ENCODE assay signal across 8 cellular contexts in the genomic region with DNA sequence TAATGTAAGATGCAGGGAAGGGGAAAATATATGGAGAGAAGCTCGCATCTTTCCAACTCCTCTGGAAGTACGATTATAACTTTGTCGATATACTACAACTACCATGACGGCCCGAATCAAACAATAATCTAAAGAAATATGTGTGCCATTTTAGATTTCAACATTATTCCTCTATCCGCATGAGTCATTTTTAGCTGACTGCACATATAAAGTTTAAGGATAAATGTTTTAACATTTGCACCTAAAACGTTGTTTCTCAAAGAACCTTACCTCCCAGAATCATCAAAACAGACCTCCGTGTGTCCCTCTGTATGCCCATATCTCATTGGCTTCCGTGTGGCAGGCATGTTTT. TPM values are rescaled to one million over a fixed set of nuclear protein-coding genes. Genes with fewer than 3 reads are reported as not detected.
A peak's percentile ranks its signal among the peaks of the same experiment; 100 is the strongest.
DNase-seq lines count a peak whose midpoint lies in the region; ATAC-seq, FAIRE-seq and TF ChIP-seq lines count a peak whose summit lies in the region.

No MANE protein-coding gene starts in this region.

- H3K4ac ChIP-seq in mesendoderm (ENCODE audit: low read depth, low read length) = no peak overlapping the region

- intact Hi-C loops in Right ventricle myocardium inferior (cut with DNase I) (no loop called here), GM12878 (cut with micrococcal nuclease; ENCODE audit: unreplicated experiment) (loop anchor here (5.0 kb wide), 1 partner anchor 124 kb away; a partner anchor contains a TSS), uterus (cut with DNase I; ENCODE audit: low total_unique reads) (no loop called here)

- ATAC-seq in Right ventricle myocardium inferior (no peak), GM12878 (no peak), HG03521 (IDR thresholded peaks at IDR 0.05; ENCODE audit: unreplicated experiment) (no peak)

- no peaks in the 10 kb centered on the region for H4K20me1 ChIP-seq in GM12878 (ENCODE audit: control insufficient read depth, insufficient read depth)

- no peaks in the 10 kb centered on the region for H3K36me3 ChIP-seq in cardiac muscle cell
- H3K36me3 ChIP-seq in GM12878 (ENCODE audit: control insufficient read depth in 2 of 2, insufficient read depth in 2 of 2, low read length in 1 of 2) = peaks cover 0 to 4% of the 10 kb centered on the region in 2 experiments; a peak in 1 of 4 replicates
- H3K36me3 ChIP-seq in mesendoderm (ENCODE audit: control insufficient read depth, insufficient read depth, low read length) = no peaks in the 10 kb centered on the region
- no peaks in the 10 kb centered on the region for H3K36me3 ChIP-seq in uterus

- peak overlapping the region; percentile 91 for H2AFZ ChIP-seq in GM12878 (ENCODE audit: control insufficient read depth, low read depth, low read length)

- H3K9me3 ChIP-seq in cardiac muscle cell (ENCODE audit: low read depth) (no peaks in the 10 kb centered on the region), GM12878 (replicated peaks; ENCODE audit: control insufficient read depth, insufficient read depth, low read length) (no peaks in the 10 kb centered on the region), uterus (no peaks in the 10 kb centered on the region)

- no TSS peak for BruUV-seq in GM12878 (replicated peaks; lab: Mats Ljungman, UMichigan)

- CTCF ChIA-PET in GM12878 (lab: Yijun Ruan, JAX) = interaction anchor here (1.1 to 7.3 kb wide), 4 partner anchors 12 to 51 kb away, joined by 3 to 44 read pairs (median 6); a partner anchor contains a TSS

- peak overlapping the region; percentile 99 for H3K56ac ChIP-seq in mesendoderm (ENCODE audit: low read length)

- RAD21 ChIA-PET in GM12878 (lab: Charles Lee; ENCODE audit: unreplicated experiment) = interaction anchor here (0.6 to 6.1 kb wide), 7 partner anchors 18 to 163 kb away, joined by 3 to 68 read pairs (median 4); a partner anchor contains a TSS

- 0% methylated on average over 9 of the region's 9 CpGs for WGBS in GM12878 (ENCODE audit: insufficient coverage, insufficient replicate concordance, low lambda C conversion rate, missing lambda C conversion rate)
- no CpG with 5 or more reads among the region's 9 CpGs for WGBS in mesendoderm (ENCODE audit: extremely low coverage, insufficient coverage, low lambda C conversion rate)

- FAIRE-seq in GM12878 (lab: Jason Lieb, UNC) = no peak

- no peak overlapping the region for H3K23ac ChIP-seq in mesendoderm (ENCODE audit: low read length)

- H3K18ac ChIP-seq in mesendoderm (ENCODE audit: low read length) = peak overlapping the region; percentile 11

- H3K79me1 ChIP-seq in mesendoderm (ENCODE audit: low read length) = peaks cover 2% of the 10 kb centered on the region

- H3K4me3 ChIP-seq in cardiac muscle cell (peak overlapping the region; percentile 62), GM12878 (peak overlapping the region; percentile 78), mesendoderm (ENCODE audit: low read length) (peak overlapping the region; percentile 86), uterus (peak overlapping the region; percentile 59 to 60)

- no peak for TF ChIP-seq EP300 in GM12878 (IDR thresholded peaks at IDR 0.05; ENCODE audit: borderline replicate concordance in 1 of 2, control insufficient read depth in 1 of 2, low read depth in 2 of 2, low read length in 2 of 2)

- POLR2A ChIA-PET in GM12878 (lab: Charles Lee) = interaction anchor here (0.6 to 2.8 kb wide), 12 partner anchors 11 to 145 kb away, joined by 3 to 14 read pairs (median 3); a partner anchor contains a TSS

- no peak overlapping the region for H2BK15ac ChIP-seq in mesendoderm (replicated peaks; ENCODE audit: low read depth)

- H3K27ac ChIP-seq in cardiac muscle cell (peak overlapping the region; percentile 47), GM12878 (ENCODE audit: control insufficient read depth, insufficient read depth) (peak overlapping the region; percentile 91), mesendoderm (ENCODE audit: low read depth, low read length) (peak overlapping the region; percentile 18), uterus (peak overlapping the region; percentile 72 to 84)

- H3K4me2 ChIP-seq in GM12878 (ENCODE audit: control insufficient read depth, insufficient read depth) (peak overlapping the region; percentile 76), mesendoderm (ENCODE audit: low read length) (peak overlapping the region; percentile 19)

- SMC1A ChIA-PET in GM12878 (lab: Charles Lee; ENCODE audit: uncharacterized antibody, unreplicated experiment) = interaction anchor here (0.6 to 2.5 kb wide), 8 partner anchors 11 to 253 kb away, joined by 3 to 18 read pairs (median 4); no protein-coding TSS in a partner anchor

- in situ Hi-C loops in GM12878 (cut with MboI) = no loop called here

- no peak overlapping the region for H4K5ac ChIP-seq in mesendoderm (ENCODE audit: low read length)

- H2BK5ac ChIP-seq in mesendoderm (ENCODE audit: low read length) = peak overlapping the region; percentile 76

- H3K9ac ChIP-seq in GM12878 (ENCODE audit: control insufficient read depth, insufficient read depth, low read length) = peak overlapping the region; percentile 94
- H3K9ac ChIP-seq in mesendoderm (ENCODE audit: low read length) = peak overlapping the region; percentile 98

- TF ChIP-seq CTCF in cardiac muscle cell (IDR thresholded peaks at IDR 0.05; ENCODE audit: low read depth, low read length) (no peak), GM12878 (IDR thresholded peaks at IDR 0.05 in 2 of 3, conservative IDR thresholded peaks at IDR 0.05 in 1 of 3; ENCODE audit: control insufficient read depth in 2 of 3, extremely low read depth in 1 of 3, insufficient read depth in 1 of 3, low read depth in 3 of 3, low read length in 3 of 3) (no peak), uterus (IDR thresholded peaks at IDR 0.05) (no peak)

- TF ChIP-seq RAD21 in GM12878 (IDR thresholded peaks at IDR 0.05; ENCODE audit: insufficient read depth, low read depth, low read length) = no peak

- H2AK5ac ChIP-seq in mesendoderm (ENCODE audit: low read length) = no peak overlapping the region

- H3K79me2 ChIP-seq in GM12878 (ENCODE audit: control insufficient read depth, insufficient read depth, low read length) (peaks cover 69% of the 10 kb centered on the region), mesendoderm (ENCODE audit: control insufficient read depth, insufficient read depth, low read length) (peaks cover 38% of the 10 kb centered on the region)

- no peak overlapping the region for H4K8ac ChIP-seq in mesendoderm (ENCODE audit: low read depth, low read length)

- DNase-seq in cardiac muscle cell (ENCODE audit: low read depth in 1 of 2, low spot score in 1 of 2) (no peak), Right ventricle myocardium inferior (ENCODE audit: missing footprints) (no peak), GM12878 (ENCODE audit: low read depth, low spot score) (no peak), mesendoderm (no peak), uterus (no peak), NK-92 (lab: John Stamatoyannopoulos, UW; ENCODE audit: unreplicated experiment) (no peak), NCI-H2081 treated with DMSO at 0.1 percent for 48 hours (lab: John Stamatoyannopoulos, UW) (no peak)

- H3K4me1 ChIP-seq in cardiac muscle cell (ENCODE audit: low read depth) (peaks cover 28% of the 10 kb centered on the region), GM12878 (ENCODE audit: control insufficient read depth, insufficient read depth, low read length) (no peaks in the 10 kb centered on the region), mesendoderm (ENCODE audit: control insufficient read depth, low read depth, low read length) (peaks cover 5% of the 10 kb centered on the region), uterus (peaks cover 3 to 13% of the 10 kb centered on the region in 2 donors)

- H3K27me3 ChIP-seq in cardiac muscle cell (no peaks in the 10 kb centered on the region), GM12878 (replicated peaks in 1 of 2; ENCODE audit: control insufficient read depth in 2 of 2, insufficient read depth in 2 of 2, low read length in 1 of 2) (no peaks in the 10 kb centered on the region), mesendoderm (ENCODE audit: insufficient read depth, low read length, poor library complexity) (no peaks in the 10 kb centered on the region), uterus (no peaks in the 10 kb centered on the region)

- TF ChIP-seq POLR2A in GM12878 (IDR thresholded peaks at IDR 0.05; ENCODE audit: low read depth, low read length) = no peak
- no peak for TF ChIP-seq POLR2A in uterus (IDR thresholded peaks at IDR 0.05)

- H2BK120ac ChIP-seq in mesendoderm (ENCODE audit: low read depth, low read length) = no peak overlapping the region

RNA-seq across cellular contexts. Expression of a gene that starts 0.5 kb away (rescaled TPM):
- total RNA-seq in cardiac muscle cell (4.9 and 5.4 TPM in 2 replicates), Right ventricle myocardium inferior (1.9 TPM), GM12878 (2014; rRNA removed) (21.9 and 25.7 TPM in 2 replicates), GM12878 (2014; rRNA removed; fragmentation: Illumina TruSeq; extraction: Trizol) (32.7 and 33.5 TPM in 2 replicates), GM12878 (2021) (37.9 and 38.7 TPM in 2 replicates), uterus (10 to 100 TPM in 1 of 4 donors, 1 to 10 TPM in 2, under 1 TPM in 1; 0.51 to 20.0 (median 3.1) TPM)
- polyA plus RNA-seq in cardiac muscle cell (7.4 and 8.4 TPM in 2 replicates), GM12878 (2011; rRNA removed) (34.2 and 57.1 TPM in 2 replicates), GM12878 (2014; fragmentation: Illumina TruSeq; extraction: Trizol) (31.8 and 32.9 TPM in 2 replicates), GM12878 (2014; fragmentation: Nextera tagmentation; extraction: Ambion mirVana) (10 to 100 TPM; 11.3 to 14.8 TPM), GM12878 (2014; rRNA removed) (14.8 and 17.8 TPM in 2 replicates), GM12878 (2016; fragmentation: Nextera tagmentation; extraction: Ambion mirVana) (10 to 100 TPM; 46.3 to 50.5 TPM)
- total RNA-seq in GM12878 (2013; cell fraction: nucleolus; rRNA removed) = 31.5 and 31.8 TPM in 2 replicates
- polyA plus RNA-seq in GM12878 (2011; ENCODE audit: low read depth) = 5.4 TPM
- polyA plus RNA-seq in GM12878 (2011; cell fraction: cytosol; rRNA removed) = 11.1 and 11.2 TPM in 2 replicates
- polyA plus RNA-seq in GM12878 (2011; cell fraction: nucleus; rRNA removed) = 13.5 and 17.7 TPM in 2 replicates
- 8.7 and 13.4 TPM in 2 replicates for polyA plus RNA-seq in GM12878 (2012)
- 35.6 and 56.1 TPM in 2 replicates for polyA minus RNA-seq in GM12878 (2011; rRNA and poly(A)+ RNA removed)
- polyA minus RNA-seq in GM12878 (2011; cell fraction: cytosol; rRNA and poly(A)+ RNA removed) = 12.8 and 16.4 TPM in 2 replicates
- 14.1 and 21.7 TPM in 2 replicates for polyA minus RNA-seq in GM12878 (2011; cell fraction: nucleus; rRNA and poly(A)+ RNA removed)
- polyA plus RNA-seq in mesendoderm (2013, experiment 1 of 2) = 23.4 TPM
- 22.4 TPM for polyA plus RNA-seq in mesendoderm (2013, experiment 2 of 2)

RNA-seq across cellular contexts. Expression of a gene that starts 0.6 kb away (rescaled TPM):
- total RNA-seq in cardiac muscle cell (6.0 and 8.5 TPM in 2 replicates), Right ventricle myocardium inferior (14.0 TPM), GM12878 (2014; rRNA removed) (20.5 and 25.8 TPM in 2 replicates), GM12878 (2014; rRNA removed; fragmentation: Illumina TruSeq; extraction: Trizol) (30.6 and 31.0 TPM in 2 replicates), GM12878 (2021) (27.9 and 31.5 TPM in 2 replicates), uterus (10 to 100 TPM; 10.2 to 36.4 (median 22.4) TPM)
- polyA plus RNA-seq in cardiac muscle cell (6.5 and 8.4 TPM in 2 replicates), GM12878 (2011; rRNA removed) (25.1 and 35.7 TPM in 2 replicates), GM12878 (2014; fragmentation: Illumina TruSeq; extraction: Trizol) (23.7 and 30.9 TPM in 2 replicates), GM12878 (2014; fragmentation: Nextera tagmentation; extraction: Ambion mirVana) (1 to 10 TPM; 5.7 to 7.6 TPM), GM12878 (2014; rRNA removed) (13.2 and 14.7 TPM in 2 replicates), GM12878 (2016; fragmentation: Nextera tagmentation; extraction: Ambion mirVana) (10 to 100 TPM; 18.4 to 21.0 TPM)
- 39.6 and 43.0 TPM in 2 replicates for total RNA-seq in GM12878 (2013; cell fraction: nucleolus; rRNA removed)
- polyA plus RNA-seq in GM12878 (2011; ENCODE audit: low read depth) = 4.6 TPM
- 9.1 and 9.8 TPM in 2 replicates for polyA plus RNA-seq in GM12878 (2011; cell fraction: cytosol; rRNA removed)
- polyA plus RNA-seq in GM12878 (2011; cell fraction: nucleus; rRNA removed) = 8.7 and 10.7 TPM in 2 replicates
- 9.8 and 10.4 TPM in 2 replicates for polyA plus RNA-seq in GM12878 (2012)
- polyA minus RNA-seq in GM12878 (2011; rRNA and poly(A)+ RNA removed) = 12.7 and 22.1 TPM in 2 replicates
- polyA minus RNA-seq in GM12878 (2011; cell fraction: cytosol; rRNA and poly(A)+ RNA removed) = 7.1 and 7.3 TPM in 2 replicates
- 7.1 and 22.7 TPM in 2 replicates for polyA minus RNA-seq in GM12878 (2011; cell fraction: nucleus; rRNA and poly(A)+ RNA removed)
- polyA plus RNA-seq in mesendoderm (2013, experiment 1 of 2) = 10.3 TPM
- 10.3 TPM for polyA plus RNA-seq in mesendoderm (2013, experiment 2 of 2)

RNA-seq across cellular contexts. Expression of a gene that starts 25.0 kb away (rescaled TPM):
- total RNA-seq in cardiac muscle cell (79.6 and 83.5 TPM in 2 replicates), Right ventricle myocardium inferior (65.0 TPM), GM12878 (2014; rRNA removed) (37.7 and 44.6 TPM in 2 replicates), GM12878 (2014; rRNA removed; fragmentation: Illumina TruSeq; extraction: Trizol) (48.9 and 50.4 TPM in 2 replicates), GM12878 (2021) (101 and 105 TPM in 2 replicates), uterus (10 to 100 TPM in 3 of 4 donors, 1 to 10 TPM in 1; 8.5 to 88.7 (median 27.9) TPM)
- polyA plus RNA-seq in cardiac muscle cell (97.7 and 104 TPM in 2 replicates), GM12878 (2011; rRNA removed) (52.8 and 80.1 TPM in 2 replicates), GM12878 (2014; fragmentation: Illumina TruSeq; extraction: Trizol) (68.5 and 90.1 TPM in 2 replicates), GM12878 (2014; fragmentation: Nextera tagmentation; extraction: Ambion mirVana) (10 to 100 TPM; 55.7 to 66.0 TPM), GM12878 (2014; rRNA removed) (54.2 and 58.1 TPM in 2 replicates), GM12878 (2016; fragmentation: Nextera tagmentation; extraction: Ambion mirVana) (100 to 1,000 TPM; 107 to 117 TPM)
- 94.4 and 113 TPM in 2 replicates for total RNA-seq in GM12878 (2013; cell fraction: nucleolus; rRNA removed)
- polyA plus RNA-seq in GM12878 (2011; ENCODE audit: low read depth) = 25.2 TPM
- 231 and 264 TPM in 2 replicates for polyA plus RNA-seq in GM12878 (2011; cell fraction: cytosol; rRNA removed)
- polyA plus RNA-seq in GM12878 (2011; cell fraction: nucleus; rRNA removed) = 91.5 and 98.1 TPM in 2 replicates
- 53.2 and 62.6 TPM in 2 replicates for polyA plus RNA-seq in GM12878 (2012)
- polyA minus RNA-seq in GM12878 (2011; rRNA and poly(A)+ RNA removed) = 146 and 276 TPM in 2 replicates
- polyA minus RNA-seq in GM12878 (2011; cell fraction: cytosol; rRNA and poly(A)+ RNA removed) = 154 and 162 TPM in 2 replicates
- 19.2 and 36.5 TPM in 2 replicates for polyA minus RNA-seq in GM12878 (2011; cell fraction: nucleus; rRNA and poly(A)+ RNA removed)
- polyA plus RNA-seq in mesendoderm (2013, experiment 1 of 2) = 148 TPM
- 159 TPM for polyA plus RNA-seq in mesendoderm (2013, experiment 2 of 2)

Comparison
In these comparisons a context has a peak if more than half of its experiments do, and no peak if none do; other contexts are left out.
1. H3K27ac ChIP-seq: peak in every context shown above with its lines; median percentile 91 in GM12878; 78 in uterus; 47 in cardiac muscle cell; 18 in mesendoderm.